ENCODE assay signal across 1 cellular context in the genomic region with DNA sequence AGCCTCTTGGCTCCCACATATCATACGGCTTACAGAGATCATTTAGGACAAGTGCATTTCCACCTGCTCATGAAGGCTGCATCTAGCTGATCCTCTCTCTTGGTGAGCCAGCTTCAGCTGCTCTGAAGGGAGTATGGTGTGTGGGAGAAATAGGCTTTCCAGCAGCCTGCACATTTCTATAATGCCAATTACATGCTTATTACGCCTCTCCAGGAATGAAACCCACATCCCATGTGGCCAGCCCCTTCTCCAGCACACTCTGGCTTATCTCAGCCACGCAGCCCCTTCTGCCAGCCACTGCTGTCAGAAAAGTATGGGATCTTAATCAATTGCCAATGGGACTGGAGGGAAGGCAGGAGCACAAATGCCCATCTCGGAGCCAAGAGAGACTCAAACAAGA.
TF ChIP-seq lines count a peak whose summit lies in the region.

No MANE protein-coding gene starts in this region.

TF ChIP-seq in SK-N-SH treated with all-trans-retinoic acid at 6 μM for 48 hours, 23 proteins besides CTCF, POLR2A, EP300 and RAD21 (continued from another document):
- TF ChIP-seq, protein P1, sequence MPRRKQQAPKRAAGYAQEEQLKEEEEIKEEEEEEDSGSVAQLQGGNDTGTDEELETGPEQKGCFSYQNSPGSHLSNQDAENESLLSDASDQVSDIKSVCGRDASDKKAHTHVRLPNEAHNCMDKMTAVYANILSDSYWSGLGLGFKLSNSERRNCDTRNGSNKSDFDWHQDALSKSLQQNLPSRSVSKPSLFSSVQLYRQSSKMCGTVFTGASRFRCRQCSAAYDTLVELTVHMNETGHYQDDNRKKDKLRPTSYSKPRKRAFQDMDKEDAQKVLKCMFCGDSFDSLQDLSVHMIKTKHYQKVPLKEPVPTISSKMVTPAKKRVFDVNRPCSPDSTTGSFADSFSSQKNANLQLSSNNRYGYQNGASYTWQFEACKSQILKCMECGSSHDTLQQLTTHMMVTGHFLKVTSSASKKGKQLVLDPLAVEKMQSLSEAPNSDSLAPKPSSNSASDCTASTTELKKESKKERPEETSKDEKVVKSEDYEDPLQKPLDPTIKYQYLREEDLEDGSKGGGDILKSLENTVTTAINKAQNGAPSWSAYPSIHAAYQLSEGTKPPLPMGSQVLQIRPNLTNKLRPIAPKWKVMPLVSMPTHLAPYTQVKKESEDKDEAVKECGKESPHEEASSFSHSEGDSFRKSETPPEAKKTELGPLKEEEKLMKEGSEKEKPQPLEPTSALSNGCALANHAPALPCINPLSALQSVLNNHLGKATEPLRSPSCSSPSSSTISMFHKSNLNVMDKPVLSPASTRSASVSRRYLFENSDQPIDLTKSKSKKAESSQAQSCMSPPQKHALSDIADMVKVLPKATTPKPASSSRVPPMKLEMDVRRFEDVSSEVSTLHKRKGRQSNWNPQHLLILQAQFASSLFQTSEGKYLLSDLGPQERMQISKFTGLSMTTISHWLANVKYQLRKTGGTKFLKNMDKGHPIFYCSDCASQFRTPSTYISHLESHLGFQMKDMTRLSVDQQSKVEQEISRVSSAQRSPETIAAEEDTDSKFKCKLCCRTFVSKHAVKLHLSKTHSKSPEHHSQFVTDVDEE (CRISPR knock-in tag; IDR thresholded peaks at IDR 0.05) = no peak
- no peak for TF ChIP-seq ISL1 (CRISPR knock-in tag; IDR thresholded peaks at IDR 0.05)
- no peak for TF ChIP-seq PPARA (CRISPR knock-in tag; IDR thresholded peaks at IDR 0.05; ENCODE audit: borderline replicate concordance)
- no peak for TF ChIP-seq ZC3H10 (CRISPR knock-in tag; IDR thresholded peaks at IDR 0.05)
